Comparison of ENCODE assay signal across 28 cellular contexts in the genomic region with DNA sequence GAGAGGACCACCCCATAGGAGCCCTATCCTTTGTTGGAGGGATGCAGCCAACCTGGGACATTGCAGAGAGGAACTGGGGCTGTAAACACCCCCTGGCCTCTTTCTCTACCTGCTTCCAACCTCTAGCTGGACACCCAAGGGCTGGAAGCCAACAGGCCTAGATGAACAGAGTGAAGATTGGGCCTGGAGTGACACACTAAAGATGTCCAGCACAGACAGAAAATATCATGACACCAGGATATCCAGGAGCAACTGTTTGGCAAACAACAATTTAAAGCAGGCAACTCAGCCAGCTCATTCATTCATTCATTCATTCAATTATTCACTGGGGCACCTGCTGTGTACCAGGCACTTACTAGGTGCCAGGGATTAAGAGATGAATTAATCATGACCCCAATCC.
"Had no signal": no experiment of that assay in that cellular context is flagged by ENCODE, and none has a peak within 500 bp of the region (broad histone marks: within the 10 kb centered on the region; RNA-seq: fewer than 3 reads in every experiment).

No MANE protein-coding gene starts in this region.

- H3K36me3 ChIP-seq: adrenal gland, brain microvascular endothelial cell, breast epithelium, WERI-Rb-1 had no signal

- H3K27ac ChIP-seq: adrenal gland, body of pancreas, brain microvascular endothelial cell, breast epithelium, WERI-Rb-1 had no signal

- DNase-seq: activated CD4-positive, alpha-beta memory T cell treated with anti-CD3 and anti-CD28 coated beads, Interleukin-2, amount 10 ng/mL, durations not matched to agents 7 days and 5 days; activated CD4-positive, alpha-beta T cell treated with anti-CD3 and anti-CD28 coated beads for 1 hour; activated CD4-positive, alpha-beta T cell treated with anti-CD3 and anti-CD28 coated beads for 36 hours; activated CD4-positive, alpha-beta T cell treated with anti-CD3 and anti-CD28 coated beads for 48 hours; activated CD4-positive, alpha-beta T cell treated with anti-CD3 and anti-CD28 coated beads, Interleukin-2, amount 10 ng/mL, durations not matched to agents 7 days and 5 days; activated CD4-positive, alpha-beta T cell treated with anti-CD3 and anti-CD28 coated beads, Interleukin-2, amount 50 U/mL, for 48 hours; activated CD4-positive, CD25-positive, alpha-beta regulatory T cell; activated CD8-positive, alpha-beta memory T cell treated with anti-CD3 and anti-CD28 coated beads for 24 hours; activated CD8-positive, alpha-beta memory T cell treated with anti-CD3 and anti-CD28 coated beads, Interleukin-2, amount 10 ng/mL, durations not matched to agents 7 days and 5 days; activated CD8-positive, alpha-beta memory T cell treated with anti-CD3 and anti-CD28 coated beads, Interleukin-2, amount 50 U/mL, for 48 hours; activated CD8-positive, alpha-beta T cell treated with anti-CD3 and anti-CD28 coated beads, Interleukin-2, amount 10 ng/mL, durations not matched to agents 7 days and 5 days; activated effector memory CD4-positive, alpha-beta T cell treated with Interleukin-2 at 50 U/mL for 16 hours; activated gamma-delta T cell; activated naive CD4-positive, alpha-beta T cell treated with anti-CD3 and anti-CD28 coated beads for 36 hours; activated naive CD4-positive, alpha-beta T cell treated with anti-CD3 and anti-CD28 coated beads, Interleukin-2, amount 50 U/mL, for 16 hours; activated naive CD8-positive, alpha-beta T cell treated with anti-CD3 and anti-CD28 coated beads for 36 hours; activated T-cell treated with anti-CD3 and anti-CD28 coated beads, Interleukin-2, amount 50 U/mL, for 24 hours; activated T-cell treated with anti-CD3 and anti-CD28 coated beads, Interleukin-2, amount 50 U/mL, for 48 hours; adrenal gland; amniotic stem cell; body of pancreas; brain microvascular endothelial cell; central memory CD4-positive, alpha-beta T cell; T-helper 1 cell; T-helper 2 cell; T-helper 9 cell; WERI-Rb-1 had no signal

- H3K4me3 ChIP-seq: adrenal gland, body of pancreas, breast epithelium had no signal
